In the genomic region with DNA sequence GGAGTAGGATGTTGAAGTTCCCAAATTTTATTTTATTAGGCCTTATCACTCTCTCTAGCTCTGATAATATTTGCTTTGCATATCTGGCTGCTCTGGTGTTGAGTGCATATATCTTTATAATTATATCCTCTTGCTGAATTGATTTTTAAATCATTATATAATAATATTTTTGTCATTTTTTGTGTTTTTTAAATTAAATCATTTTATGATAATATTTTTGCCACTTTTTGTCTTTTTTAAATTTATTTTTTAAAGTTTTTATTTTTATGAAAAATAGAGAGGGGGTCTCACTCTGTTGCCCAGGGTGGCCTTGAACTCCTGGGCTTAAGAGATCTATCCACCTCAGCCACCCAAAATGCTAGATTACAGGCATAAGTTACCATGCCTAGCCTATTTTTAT, we compare ENCODE assay signal across 40 cellular contexts. TPM values are rescaled to one million over a fixed set of nuclear protein-coding genes. Genes with fewer than 3 reads are reported as not detected.
"Had no signal": no experiment of that assay in that cellular context is flagged by ENCODE, and none has a peak within 500 bp of the region (broad histone marks: within the 10 kb centered on the region; RNA-seq: fewer than 3 reads in every experiment).

No MANE protein-coding gene starts in this region.

- H3K27me3 Mint-ChIP-seq: activated CD4-positive, alpha-beta T cell treated with anti-CD3 and anti-CD28 coated beads, Interleukin-2, amount 10 ng/mL, durations not matched to agents 7 days and 5 days had no signal

- H3K36me3 ChIP-seq: adrenal gland, brain microvascular endothelial cell, breast epithelium had no signal

- H3K27ac Mint-ChIP-seq: activated CD4-positive, alpha-beta memory T cell treated with anti-CD3 and anti-CD28 coated beads, Interleukin-2, amount 10 ng/mL, durations not matched to agents 7 days and 5 days; activated CD4-positive, alpha-beta T cell treated with anti-CD3 and anti-CD28 coated beads for 36 hours; activated CD4-positive, alpha-beta T cell treated with anti-CD3 and anti-CD28 coated beads, Interleukin-2, amount 10 ng/mL, durations not matched to agents 7 days and 5 days; activated CD8-positive, alpha-beta memory T cell treated with anti-CD3 and anti-CD28 coated beads, Interleukin-2, amount 10 ng/mL, durations not matched to agents 7 days and 5 days; activated CD8-positive, alpha-beta T cell treated with anti-CD3 and anti-CD28 coated beads, Interleukin-2, amount 10 ng/mL, durations not matched to agents 7 days and 5 days; activated naive CD4-positive, alpha-beta T cell treated with anti-CD3 and anti-CD28 coated beads for 36 hours; activated naive CD4-positive, alpha-beta T cell treated with anti-CD3 and anti-CD28 coated beads, Interleukin-2, amount 50 U/mL, for 72 hours; activated naive CD8-positive, alpha-beta T cell treated with anti-CD3 and anti-CD28 coated beads for 36 hours; activated T-cell treated with anti-CD3 and anti-CD28 coated beads, Interleukin-2, amount 50 U/mL, for 24 hours; activated T-helper 1 cell treated with anti-CD3 and anti-CD28 coated beads, Interleukin-12 subunit alpha, Interleukin-12 subunit beta, Interleukin-2, Interleukin-4 antibody, amounts not matched to agents 30 ng/mL and 10 ng/mL and 1 ng/mL, durations not matched to agents 14 hours and 24 hours and 36 hours; activated T-helper 17 cell treated with anti-CD3 and anti-CD28 coated beads, Interleukin-2, amount 50 U/mL, for 72 hours; T-helper 1 cell treated with Interleukin-12 subunit alpha and Interleukin-12 subunit beta and Interleukin-4 antibody, amounts not matched to agents 30 μg/mL and 1 μg/mL, for 36 hours; T-helper 2 cell treated with Interferon-gamma antibody and Interleukin-4, amounts not matched to agents 5 μg/mL and 100 μg/mL, for 36 hours had no signal

- H3K27ac ChIP-seq: adrenal gland, body of pancreas, brain microvascular endothelial cell, breast epithelium, VCaP had no signal

- H3K4me1 ChIP-seq: adrenal gland, body of pancreas, breast epithelium had no signal

- H3K27me3 ChIP-seq: adrenal gland, body of pancreas, brain microvascular endothelial cell, breast epithelium had no signal

- H3K9me3 ChIP-seq: body of pancreas had no signal

- H3K4me1 Mint-ChIP-seq: activated CD4-positive, alpha-beta memory T cell treated with anti-CD3 and anti-CD28 coated beads, Interleukin-2, amount 10 ng/mL, durations not matched to agents 7 days and 5 days; activated CD4-positive, alpha-beta T cell treated with anti-CD3 and anti-CD28 coated beads for 36 hours; activated CD4-positive, alpha-beta T cell treated with anti-CD3 and anti-CD28 coated beads, Interleukin-2, amount 10 ng/mL, durations not matched to agents 7 days and 5 days; activated CD8-positive, alpha-beta memory T cell treated with anti-CD3 and anti-CD28 coated beads, Interleukin-2, amount 10 ng/mL, durations not matched to agents 7 days and 5 days; activated naive CD8-positive, alpha-beta T cell treated with anti-CD3 and anti-CD28 coated beads for 36 hours; activated T-helper 17 cell treated with anti-CD3 and anti-CD28 coated beads, Interleukin-2, amount 50 U/mL, for 72 hours had no signal

- H3K4me3 Mint-ChIP-seq: activated CD4-positive, alpha-beta memory T cell treated with anti-CD3 and anti-CD28 coated beads, Interleukin-2, amount 10 ng/mL, durations not matched to agents 7 days and 5 days; activated CD4-positive, alpha-beta T cell treated with anti-CD3 and anti-CD28 coated beads for 36 hours; activated CD4-positive, alpha-beta T cell treated with anti-CD3 and anti-CD28 coated beads, Interleukin-2, amount 10 ng/mL, durations not matched to agents 7 days and 5 days; activated CD8-positive, alpha-beta memory T cell treated with anti-CD3 and anti-CD28 coated beads, Interleukin-2, amount 10 ng/mL, durations not matched to agents 7 days and 5 days; activated CD8-positive, alpha-beta T cell treated with anti-CD3 and anti-CD28 coated beads, Interleukin-2, amount 10 ng/mL, durations not matched to agents 7 days and 5 days; activated naive CD4-positive, alpha-beta T cell treated with anti-CD3 and anti-CD28 coated beads for 36 hours; activated naive CD8-positive, alpha-beta T cell treated with anti-CD3 and anti-CD28 coated beads for 36 hours; activated T-cell treated with anti-CD3 and anti-CD28 coated beads, Interleukin-2, amount 50 U/mL, for 24 hours; activated T-helper 1 cell treated with anti-CD3 and anti-CD28 coated beads, Interleukin-12 subunit alpha, Interleukin-12 subunit beta, Interleukin-2, Interleukin-4 antibody, amounts not matched to agents 30 ng/mL and 10 ng/mL and 1 ng/mL, durations not matched to agents 14 hours and 24 hours and 36 hours; activated T-helper 17 cell treated with anti-CD3 and anti-CD28 coated beads, Interleukin-2, amount 50 U/mL, for 72 hours; T-helper 1 cell treated with Interleukin-12 subunit alpha and Interleukin-12 subunit beta and Interleukin-4 antibody, amounts not matched to agents 30 μg/mL and 1 μg/mL, for 36 hours; T-helper 2 cell treated with Interferon-gamma antibody and Interleukin-4, amounts not matched to agents 5 μg/mL and 100 μg/mL, for 36 hours had no signal

- H3K4me3 ChIP-seq: adrenal gland, body of pancreas, breast epithelium had no signal

- FAIRE-seq: astrocyte, TTC549 had no signal

- ATAC-seq: activated CD4-positive, alpha-beta T cell treated with anti-CD3 and anti-CD28 coated beads for 36 hours; activated CD4-positive, CD25-positive, alpha-beta regulatory T cell treated with anti-CD3 and anti-CD28 coated beads, Interleukin-2, amount 50 U/mL, for 24 hours; activated CD8-positive, alpha-beta memory T cell treated with anti-CD3 and anti-CD28 coated beads, Interleukin-2, amount 10 ng/mL, durations not matched to agents 7 days and 5 days; activated CD8-positive, alpha-beta T cell treated with anti-CD3 and anti-CD28 coated beads, Interleukin-2, amount 10 ng/mL, durations not matched to agents 7 days and 5 days; activated naive CD4-positive, alpha-beta T cell treated with anti-CD3 and anti-CD28 coated beads, Interleukin-2, amount 50 U/mL, for 72 hours; activated T-helper 17 cell treated with anti-CD3 and anti-CD28 coated beads, Interleukin-2, amount 50 U/mL, for 72 hours; body of pancreas had no signal

- DNase-seq: activated CD4-positive, alpha-beta memory T cell treated with anti-CD3 and anti-CD28 coated beads, Interleukin-2, amount 10 ng/mL, durations not matched to agents 7 days and 5 days; activated CD4-positive, alpha-beta T cell treated with anti-CD3 and anti-CD28 coated beads for 1 hour; activated CD4-positive, alpha-beta T cell treated with anti-CD3 and anti-CD28 coated beads for 36 hours; activated CD4-positive, alpha-beta T cell treated with anti-CD3 and anti-CD28 coated beads for 48 hours; activated CD4-positive, alpha-beta T cell treated with anti-CD3 and anti-CD28 coated beads, Interleukin-2, amount 10 ng/mL, durations not matched to agents 7 days and 5 days; activated CD4-positive, alpha-beta T cell treated with anti-CD3 and anti-CD28 coated beads, Interleukin-2, amount 50 U/mL, for 48 hours; activated CD4-positive, CD25-positive, alpha-beta regulatory T cell; activated CD8-positive, alpha-beta memory T cell treated with anti-CD3 and anti-CD28 coated beads for 24 hours; activated CD8-positive, alpha-beta memory T cell treated with anti-CD3 and anti-CD28 coated beads, Interleukin-2, amount 10 ng/mL, durations not matched to agents 7 days and 5 days; activated CD8-positive, alpha-beta memory T cell treated with anti-CD3 and anti-CD28 coated beads, Interleukin-2, amount 50 U/mL, for 48 hours; activated CD8-positive, alpha-beta T cell treated with anti-CD3 and anti-CD28 coated beads, Interleukin-2, amount 10 ng/mL, durations not matched to agents 7 days and 5 days; activated effector memory CD4-positive, alpha-beta T cell treated with anti-CD3 and anti-CD28 coated beads, Interleukin-2, amount 50 U/mL, for 16 hours; activated gamma-delta T cell treated with Interleukin-2 at 50 U/mL for 16 hours; activated naive CD4-positive, alpha-beta T cell; activated naive CD4-positive, alpha-beta T cell treated with anti-CD3 and anti-CD28 coated beads for 36 hours; activated naive CD4-positive, alpha-beta T cell treated with anti-CD3 and anti-CD28 coated beads, Interleukin-2, amount 50 U/mL, for 16 hours; activated naive CD8-positive, alpha-beta T cell treated with anti-CD3 and anti-CD28 coated beads for 36 hours; activated T-cell treated with anti-CD3 and anti-CD28 coated beads, Interleukin-2, amount 50 U/mL, for 24 hours; activated T-cell treated with anti-CD3 and anti-CD28 coated beads, Interleukin-2, amount 50 U/mL, for 48 hours; adrenal gland; amniotic stem cell; aorta; body of pancreas; brain microvascular endothelial cell; central memory CD4-positive, alpha-beta T cell; T-helper 1 cell; T-helper 2 cell; T-helper 9 cell had no signal

- H3K36me3 Mint-ChIP-seq: activated CD8-positive, alpha-beta memory T cell treated with anti-CD3 and anti-CD28 coated beads, Interleukin-2, amount 10 ng/mL, durations not matched to agents 7 days and 5 days had no signal

RNA-seq across cellular contexts. Expression of a gene that starts 34.5 kb away (rescaled TPM):
- total RNA-seq: activated CD4-positive, alpha-beta memory T cell treated with anti-CD3 and anti-CD28 coated beads, Interleukin-2, amount 10 ng/mL, durations not matched to agents 7 days and 5 days; activated CD4-positive, alpha-beta T cell treated with anti-CD3 and anti-CD28 coated beads for 36 hours; activated CD4-positive, alpha-beta T cell treated with anti-CD3 and anti-CD28 coated beads, Interleukin-2, amount 10 ng/mL, durations not matched to agents 7 days and 5 days; activated CD8-positive, alpha-beta memory T cell treated with anti-CD3 and anti-CD28 coated beads, Interleukin-2, amount 10 ng/mL, durations not matched to agents 7 days and 5 days; activated CD8-positive, alpha-beta T cell treated with anti-CD3 and anti-CD28 coated beads, Interleukin-2, amount 10 ng/mL, durations not matched to agents 7 days and 5 days; activated naive CD4-positive, alpha-beta T cell treated with anti-CD3 and anti-CD28 coated beads for 36 hours; activated naive CD4-positive, alpha-beta T cell treated with anti-CD3 and anti-CD28 coated beads, Interleukin-2, amount 50 U/mL, for 72 hours; activated naive CD8-positive, alpha-beta T cell treated with anti-CD3 and anti-CD28 coated beads for 36 hours; activated T-helper 1 cell treated with anti-CD3 and anti-CD28 coated beads, Interleukin-12 subunit alpha, Interleukin-12 subunit beta, Interleukin-2, Interleukin-4 antibody, amounts not matched to agents 30 ng/mL and 10 ng/mL and 1 ng/mL, durations not matched to agents 14 hours and 24 hours and 36 hours; activated T-helper 17 cell treated with anti-CD3 and anti-CD28 coated beads, Interleukin-2, amount 50 U/mL, for 72 hours; adrenal gland; aorta; astrocyte; body of pancreas; breast epithelium; cardiac septum; cerebellum had no signal
- polyA plus RNA-seq: adrenal gland, aorta had no signal
